In the genomic region with DNA sequence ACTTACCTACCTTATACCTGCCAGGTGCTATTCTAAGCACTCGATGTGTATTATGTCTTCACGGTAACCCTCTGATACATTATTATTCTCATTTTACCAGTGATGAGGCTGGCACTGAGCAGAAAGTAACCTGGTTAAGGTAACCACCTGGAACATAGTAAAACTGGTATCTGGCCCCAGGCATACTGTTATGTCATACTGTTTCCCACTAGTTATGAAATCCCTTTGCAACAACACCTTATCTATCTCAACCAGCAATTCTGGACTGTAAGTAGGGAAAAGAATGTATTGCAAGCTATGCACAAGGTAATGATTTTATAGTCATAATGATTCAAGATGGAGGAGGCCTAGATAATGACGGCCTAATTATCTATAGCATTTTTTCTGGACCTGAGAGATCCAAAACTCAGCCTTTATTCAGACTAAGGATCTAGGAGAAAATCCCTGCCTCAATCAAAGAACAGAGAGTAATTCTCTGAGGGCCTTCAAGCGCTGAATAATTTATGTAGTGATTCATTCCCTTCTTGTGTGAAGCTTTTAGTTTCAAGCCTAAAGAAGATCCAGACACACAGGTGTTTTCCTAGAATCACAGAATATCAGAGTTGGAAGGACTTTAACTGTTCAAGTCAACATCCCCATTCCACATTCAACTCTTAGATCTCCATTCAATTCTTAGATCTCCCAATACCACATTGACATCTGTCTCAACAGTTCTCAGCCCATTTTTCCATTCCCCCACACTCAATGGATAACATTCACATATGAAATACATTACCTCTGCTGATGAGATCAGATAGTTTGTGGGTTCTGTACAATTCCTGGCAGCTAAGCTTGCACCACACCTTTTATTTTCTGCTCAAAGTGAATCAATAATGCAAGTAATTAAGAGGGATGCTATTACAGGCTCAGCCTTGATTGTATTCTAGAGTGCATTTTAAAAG, we compare ENCODE assay signal across 12 cellular contexts. TPM values are rescaled to one million over a fixed set of nuclear protein-coding genes. Genes with fewer than 3 reads are reported as not detected.
A peak's percentile ranks its signal among the peaks of the same experiment; 100 is the strongest.
DNase-seq lines count a peak whose midpoint lies in the region; ATAC-seq and TF ChIP-seq lines count a peak whose summit lies in the region.
"Had no signal": no experiment of that assay in that cellular context is flagged by ENCODE, and none has a peak within 500 bp of the region (broad histone marks: within the 10 kb centered on the region; RNA-seq: fewer than 3 reads in every experiment).

No MANE protein-coding gene starts in this region.

- WGBS in neuronal stem cell (ENCODE audit: extremely low coverage in 2 of 2, insufficient read length in 2 of 2, insufficient replicate concordance in 1 of 2), 2 donors, result no CpG with 5 or more reads among the region's 4 CpGs
- WGBS in ovary, 3 donors, result 83 to 87% (median 85%) methylated on average over 4 of the region's 4 CpGs

- ATAC-seq in GM19438 (IDR thresholded peaks at IDR 0.05; ENCODE audit: low read depth, unreplicated experiment) (peak; percentile 14), HG03039 (IDR thresholded peaks at IDR 0.05; ENCODE audit: unreplicated experiment) (peak; percentile 24)
- ATAC-seq in activated T-helper 17 cell treated with anti-CD3 and anti-CD28 coated beads, Interleukin-2, amount 50 U/mL, for 72 hours (replicated peaks), result peak; percentile 43

- H3K27ac Mint-ChIP-seq in activated T-helper 17 cell treated with anti-CD3 and anti-CD28 coated beads, Interleukin-2, amount 50 U/mL, for 72 hours, result no peak overlapping the region

- H3K4me3 Mint-ChIP-seq in activated T-helper 17 cell treated with anti-CD3 and anti-CD28 coated beads, Interleukin-2, amount 50 U/mL, for 72 hours, result no peak overlapping the region

- H3K9me3 ChIP-seq in neuronal stem cell (replicated peaks in 1 of 2; ENCODE audit: control insufficient read depth in 2 of 2, insufficient read depth in 1 of 2, low read depth in 1 of 2, low read length in 2 of 2), result no peaks in the 10 kb centered on the region
- no peaks in the 10 kb centered on the region for H3K9me3 ChIP-seq in ovary
- H3K9me3 ChIP-seq: right atrium auricular region, SJSA1 had no signal

- no peak overlapping the region for H2AK5ac ChIP-seq in neuronal stem cell (ENCODE audit: low read depth, low read length)

- no peaks in the 10 kb centered on the region for H3K79me1 ChIP-seq in neuronal stem cell (ENCODE audit: low read depth, low read length)

- no peak overlapping the region for H2AFZ ChIP-seq in neuronal stem cell (ENCODE audit: low read length)

- DNase-seq in GM12865 (ENCODE audit: low read depth) (peak; percentile 51), G401 (ENCODE audit: low spot score) (no peak), neuronal stem cell (ENCODE audit: low spot score) (no peak), ovary (no peak), inferior parietal cortex (ENCODE audit: extremely low spot score) (no peak)
- DNase-seq: activated CD8-positive, alpha-beta memory T cell treated with anti-CD3 and anti-CD28 coated beads for 24 hours; brain microvascular endothelial cell had no signal

- H4K8ac ChIP-seq in neuronal stem cell (ENCODE audit: low read depth, low read length), result no peak overlapping the region

- H3K23ac ChIP-seq in neuronal stem cell (ENCODE audit: low read depth, low read length, poor library complexity), result no peak overlapping the region

- no peak overlapping the region for H3K14ac ChIP-seq in neuronal stem cell (ENCODE audit: low read length)

- no peak overlapping the region for H2BK12ac ChIP-seq in neuronal stem cell (ENCODE audit: low read length)

- no peaks in the 10 kb centered on the region for H3K27me3 ChIP-seq in neuronal stem cell (ENCODE audit: control insufficient read depth in 3 of 3, insufficient read depth in 3 of 3, low read depth in 1 of 3, low read length in 3 of 3)
- H3K27me3 ChIP-seq in ovary, result no peaks in the 10 kb centered on the region
- H3K27me3 ChIP-seq: brain microvascular endothelial cell, right atrium auricular region, SJSA1 had no signal

- no peak for TF ChIP-seq POLR2A in ovary (IDR thresholded peaks at IDR 0.05)

- no peaks in the 10 kb centered on the region for H3K36me3 Mint-ChIP-seq in activated T-helper 17 cell treated with anti-CD3 and anti-CD28 coated beads, Interleukin-2, amount 50 U/mL, for 72 hours (ENCODE audit: low read depth)

- peaks cover 22% of the 10 kb centered on the region for H3K4me1 Mint-ChIP-seq in activated T-helper 17 cell treated with anti-CD3 and anti-CD28 coated beads, Interleukin-2, amount 50 U/mL, for 72 hours

- H3K4me2 ChIP-seq in neuronal stem cell (ENCODE audit: insufficient read depth, low read length, poor library complexity, severe bottlenecking), result no peak overlapping the region

- H3K4me3 ChIP-seq in GM12865 (ENCODE audit: low read depth, low read length), result peak overlapping the region; percentile 59
- H3K4me3 ChIP-seq in neuronal stem cell (ENCODE audit: low read length in 2 of 2), result no peak overlapping the region
- H3K4me3 ChIP-seq in ovary, result no peak overlapping the region
- H3K4me3 ChIP-seq: right atrium auricular region, SJSA1 had no signal

- H2BK5ac ChIP-seq in neuronal stem cell (ENCODE audit: low read length), result no peak overlapping the region

- intact Hi-C loops in ovary (cut with DNase I), result no loop called here

- no peak overlapping the region for H3K18ac ChIP-seq in neuronal stem cell (ENCODE audit: low read length)

- no peaks in the 10 kb centered on the region for H3K9me3 Mint-ChIP-seq in activated T-helper 17 cell treated with anti-CD3 and anti-CD28 coated beads, Interleukin-2, amount 50 U/mL, for 72 hours

- in situ Hi-C loops in G401 (cut with HindIII; ENCODE audit: low sequenced_read_pairs), result no loop called here

- peaks cover 3 to 7% of the 10 kb centered on the region in 2 donors for H3K4me1 ChIP-seq in neuronal stem cell (ENCODE audit: control insufficient read depth in 2 of 2, insufficient read depth in 1 of 2, low read depth in 1 of 2, low read length in 2 of 2)
- no peaks in the 10 kb centered on the region for H3K4me1 ChIP-seq in ovary (ENCODE audit: insufficient read depth)
- H3K4me1 ChIP-seq: right atrium auricular region had no signal

- TF ChIP-seq CTCF in GM12865 (IDR thresholded peaks at IDR 0.05; ENCODE audit: insufficient read depth, low read depth, low read length, missing control alignments) (no peak), ovary (IDR thresholded peaks at IDR 0.05) (no peak)

- H3K4ac ChIP-seq in neuronal stem cell (ENCODE audit: low read length), result no peak overlapping the region

- no peak overlapping the region for H2BK120ac ChIP-seq in neuronal stem cell (ENCODE audit: low read depth, low read length)

- no peak overlapping the region for H2BK15ac ChIP-seq in neuronal stem cell (ENCODE audit: low read length)

- no peak for TF ChIP-seq EP300 in ovary (IDR thresholded peaks at IDR 0.05)

- H3K36me3 ChIP-seq in neuronal stem cell (replicated peaks in 1 of 2; ENCODE audit: control insufficient read depth in 2 of 2, insufficient read depth in 2 of 2, low read length in 2 of 2), result no peaks in the 10 kb centered on the region
- H3K36me3 ChIP-seq in ovary, result no peaks in the 10 kb centered on the region
- H3K36me3 ChIP-seq: brain microvascular endothelial cell, right atrium auricular region, SJSA1 had no signal

- no peak overlapping the region for H4K91ac ChIP-seq in neuronal stem cell (ENCODE audit: low read depth, low read length, poor library complexity)

- peaks cover 22% of the 10 kb centered on the region for H3K27me3 Mint-ChIP-seq in activated T-helper 17 cell treated with anti-CD3 and anti-CD28 coated beads, Interleukin-2, amount 50 U/mL, for 72 hours

- H3K9ac ChIP-seq in neuronal stem cell (ENCODE audit: low read depth, low read length, poor library complexity), result no peak overlapping the region

- no peak overlapping the region for H3K27ac ChIP-seq in neuronal stem cell (replicated peaks; ENCODE audit: low read length)
- H3K27ac ChIP-seq in ovary, result no peak overlapping the region
- H3K27ac ChIP-seq: brain microvascular endothelial cell, right atrium auricular region, SJSA1 had no signal

RNA-seq across cellular contexts. Expression of a gene that starts 14.9 kb away (rescaled TPM):
- 10 to 100 TPM; 21.7 to 28.6 TPM for total RNA-seq in activated T-helper 17 cell treated with anti-CD3 and anti-CD28 coated beads, Interleukin-2, amount 50 U/mL, for 72 hours
- 5.5 and 7.5 TPM in 2 replicates for total RNA-seq in G401 (2014; rRNA removed; shearing (Covaris generic))
- polyA plus RNA-seq in neuronal stem cell (2013, experiment 1 of 2), result 85.2 TPM
- 87.8 TPM for polyA plus RNA-seq in neuronal stem cell (2013, experiment 2 of 2)
- total RNA-seq in ovary, result 10 to 100 TPM in 1 of 7 donors, 1 to 10 TPM in 6; 5.3 to 11.0 (median 6.7) TPM
- 10 to 100 TPM in 1 of 2 donors, 1 to 10 TPM in 1; 5.0 to 10.2 TPM for polyA plus RNA-seq in ovary
